Comparison of ENCODE assay signal across 1 cellular context in the genomic region with DNA sequence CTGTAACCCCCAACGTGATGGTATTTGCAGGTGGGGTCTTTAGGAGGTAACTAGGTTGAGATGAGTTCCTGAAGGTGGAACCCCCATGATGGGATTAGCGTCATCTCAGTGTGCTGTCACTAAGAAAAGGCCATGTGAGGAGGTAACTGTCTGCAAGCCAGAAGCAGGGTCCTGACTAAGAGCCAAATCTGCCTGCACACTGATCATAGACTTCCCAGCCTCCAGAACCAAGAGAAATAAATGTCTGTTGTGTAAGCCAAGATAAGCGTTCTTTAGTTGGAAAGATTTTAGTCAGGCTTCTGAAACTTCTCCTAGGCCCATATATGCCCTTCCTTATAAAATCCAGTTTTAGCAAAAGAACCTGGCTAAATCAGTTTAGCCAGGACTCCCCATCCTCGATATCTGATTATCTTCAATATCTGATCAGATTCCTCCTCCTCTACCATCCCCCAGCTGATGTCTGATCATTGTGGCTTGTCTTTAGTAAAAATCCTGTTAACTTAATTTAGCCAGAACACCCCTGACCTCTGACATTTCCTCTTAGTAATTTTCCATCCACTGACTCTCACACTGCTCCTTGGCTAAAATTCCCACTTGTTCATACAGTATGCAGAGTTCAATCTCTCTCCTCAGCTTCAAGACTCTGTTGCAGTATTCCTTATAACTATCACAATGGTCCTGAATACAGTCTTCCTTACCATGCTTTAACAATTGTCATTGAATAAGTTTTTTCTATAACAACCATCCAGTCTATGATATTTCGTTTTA.
TF ChIP-seq lines count a peak whose summit lies in the region.

No MANE protein-coding gene starts in this region.

TF ChIP-seq in liver, 16 proteins besides CTCF, POLR2A, EP300 and RAD21 (continued from another document):
- TF ChIP-seq HNF4A (conservative IDR thresholded peaks at IDR 0.05): no peak
- no peak for TF ChIP-seq EGR1 (IDR thresholded peaks at IDR 0.05; ENCODE audit: low read depth in 2 of 2)
- TF ChIP-seq, protein P1, sequence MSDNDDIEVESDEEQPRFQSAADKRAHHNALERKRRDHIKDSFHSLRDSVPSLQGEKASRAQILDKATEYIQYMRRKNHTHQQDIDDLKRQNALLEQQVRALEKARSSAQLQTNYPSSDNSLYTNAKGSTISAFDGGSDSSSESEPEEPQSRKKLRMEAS (IDR thresholded peaks at IDR 0.05): no peak
- no peak for TF ChIP-seq GABPA (IDR thresholded peaks at IDR 0.05 in 1 of 2, conservative IDR thresholded peaks at IDR 0.05 in 1 of 2)
- no peak for TF ChIP-seq TAF1 (conservative IDR thresholded peaks at IDR 0.05)
